In genomic region chr1:118660769-118661168, GRCh38 we compare ENCODE assay signal across 1 cellular context.
TF ChIP-seq lines count a peak whose summit lies in the region.

No MANE protein-coding gene starts in this region.

TF ChIP-seq in SK-N-SH treated with all-trans-retinoic acid at 6 μM for 48 hours, 23 proteins besides CTCF, POLR2A, EP300 and RAD21 (continued from another document):
- TF ChIP-seq ESRRG (CRISPR knock-in tag; IDR thresholded peaks at IDR 0.05) (no peak), PPARA (CRISPR knock-in tag; IDR thresholded peaks at IDR 0.05; ENCODE audit: borderline replicate concordance) (no peak), ISL1 (CRISPR knock-in tag; IDR thresholded peaks at IDR 0.05) (no peak), SNAI2 (CRISPR knock-in tag; IDR thresholded peaks at IDR 0.05) (no peak), ZFP3 (CRISPR knock-in tag; IDR thresholded peaks at IDR 0.05) (no peak)
